Comparison of ENCODE assay signal across 8 cellular contexts in genomic region chr19:45496349-45496953, GRCh38. TPM values are rescaled to one million over a fixed set of nuclear protein-coding genes. Genes with fewer than 3 reads are reported as not detected.
DNase-seq lines count a peak whose midpoint lies in the region; ATAC-seq and TF ChIP-seq lines count a peak whose summit lies in the region.

No MANE protein-coding gene starts in this region.

- peak overlapping the region; percentile 69 for H3K4me3 ChIP-seq in AG04449 (ENCODE audit: low read depth, low read length)
- H3K4me3 ChIP-seq in left ventricle myocardium inferior: peak overlapping the region; percentile 87
- H3K4me3 ChIP-seq in rectal smooth muscle tissue (ENCODE audit: low read length): peak overlapping the region; percentile 59

- H3K4me1 ChIP-seq in left ventricle myocardium inferior (peaks cover 53% of the 10 kb centered on the region), rectal smooth muscle tissue (ENCODE audit: control insufficient read depth, insufficient read depth, low read length) (peaks cover 8% of the 10 kb centered on the region)

- CTCF ChIA-PET in AG04449 (lab: Yijun Ruan, JAX): interaction anchor here (0.9 to 8.8 kb wide), 9 partner anchors 9 to 145 kb away, joined by 3 to 99 read pairs (median 24); no protein-coding TSS in a partner anchor

- H3K27me3 ChIP-seq in left ventricle myocardium inferior (ENCODE audit: low read depth): peaks cover 42% of the 10 kb centered on the region
- H3K27me3 ChIP-seq in rectal smooth muscle tissue (ENCODE audit: control insufficient read depth, insufficient read depth, low read length): peaks cover 4% of the 10 kb centered on the region

- H3K9me3 ChIP-seq in left ventricle myocardium inferior (replicated peaks): no peaks in the 10 kb centered on the region

- H3K36me3 ChIP-seq in left ventricle myocardium inferior (no peaks in the 10 kb centered on the region), rectal smooth muscle tissue (ENCODE audit: control insufficient read depth, insufficient read depth, low read length) (no peaks in the 10 kb centered on the region)

- ATAC-seq in GM21360 (IDR thresholded peaks at IDR 0.05; ENCODE audit: unreplicated experiment): peak; percentile 14

- intact Hi-C loops in left ventricle myocardium inferior (cut with micrococcal nuclease): no loop called here

- H3K27ac ChIP-seq in left ventricle myocardium inferior (replicated peaks) (peak overlapping the region; percentile 38), rectal smooth muscle tissue (ENCODE audit: low read depth, low read length) (no peak overlapping the region)

- DNase-seq in AG04449 (ENCODE audit: low read depth, low spot score): no peak
- peak; percentile 33 for DNase-seq in NCI-H1105 (lab: John Stamatoyannopoulos, UW)
- peak; percentile 51 for DNase-seq in activated naive CD4-positive, alpha-beta T cell treated with anti-CD3 and anti-CD28 coated beads, Interleukin-2, amount 50 U/mL, for 16 hours
- DNase-seq in left ventricle myocardium inferior: no peak
- DNase-seq in NCI-H2029 treated with DMSO at 0.1 percent for 48 hours (lab: John Stamatoyannopoulos, UW): no peak
- DNase-seq in effector CD4-positive, alpha-beta T cell: no peak

- POLR2A ChIA-PET in AG04449 (lab: Yijun Ruan, JAX): interaction anchor here (1.0 kb wide), 1 partner anchor 12 kb away, joined by 5 read pairs; no protein-coding TSS in a partner anchor

- no peak overlapping the region for H3K9ac ChIP-seq in rectal smooth muscle tissue (ENCODE audit: low read length)

- TF ChIP-seq CTCF in AG04449 (IDR thresholded peaks at IDR 0.05; ENCODE audit: insufficient read depth, low read length, missing control alignments) (no peak), left ventricle myocardium inferior (IDR thresholded peaks at IDR 0.05; ENCODE audit: borderline replicate concordance) (no peak)

RNA-seq across cellular contexts. Expression of gene RTN2, which starts 0.4 kb away (rescaled TPM):
- 19.1 TPM for total RNA-seq in left ventricle myocardium inferior

RNA-seq across cellular contexts. Expression of gene PPM1N, which starts 1.8 kb away (rescaled TPM):
- 0.19 TPM for total RNA-seq in left ventricle myocardium inferior

RNA-seq across cellular contexts. Expression of gene VASP, which starts 10.8 kb away (rescaled TPM):
- 32.8 TPM for total RNA-seq in left ventricle myocardium inferior

RNA-seq across cellular contexts. Expression of gene FOSB, which starts 28.7 kb away (rescaled TPM):
- total RNA-seq in left ventricle myocardium inferior: 0.33 TPM

Comparison
In these comparisons a context has a peak if more than half of its experiments do, and no peak if none do; other contexts are left out.
1. DNase-seq: peak in NCI-H1105 (single experiment) and activated naive CD4-positive, alpha-beta T cell treated with anti-CD3 and anti-CD28 coated beads, Interleukin-2, amount 50 U/mL, for 16 hours (single experiment); none in AG04449 (single experiment), left ventricle myocardium inferior (single experiment), NCI-H2029 treated with DMSO at 0.1 percent for 48 hours (single experiment) and effector CD4-positive, alpha-beta T cell (single experiment).
2. Peak in every context shown above with its lines, with median percentiles within 50 percentile points of each other: H3K4me3 ChIP-seq.